ENCODE assay signal across 17 cellular contexts in the genomic region with DNA sequence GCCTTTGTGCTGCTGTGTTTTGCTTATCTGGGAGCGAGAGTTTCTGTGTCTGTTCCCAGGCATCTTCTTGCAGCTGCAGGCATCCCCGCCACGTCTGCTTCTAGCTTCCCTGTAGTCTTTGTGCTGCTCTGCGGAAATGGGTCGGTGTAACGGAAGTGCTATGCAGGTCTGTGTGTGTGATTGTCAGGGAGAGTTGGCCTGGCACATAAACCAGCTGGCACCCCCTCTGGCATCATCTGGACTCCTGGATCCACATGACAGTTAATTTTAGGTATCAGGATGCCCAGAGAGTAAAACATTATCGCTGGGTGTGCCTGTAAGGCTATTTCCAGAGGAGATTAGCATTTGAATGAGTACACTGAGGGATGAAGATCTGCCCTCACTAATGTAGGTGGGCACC. TPM values are rescaled to one million over a fixed set of nuclear protein-coding genes. Genes with fewer than 3 reads are reported as not detected.
A peak's percentile ranks its signal among the peaks of the same experiment; 100 is the strongest.
DNase-seq lines count a peak whose midpoint lies in the region; ATAC-seq and TF ChIP-seq lines count a peak whose summit lies in the region.
"Had no signal": no experiment of that assay in that cellular context is flagged by ENCODE, and none has a peak within 500 bp of the region (broad histone marks: within the 10 kb centered on the region; RNA-seq: fewer than 3 reads in every experiment).

No MANE protein-coding gene starts in this region.

- no peak for TF ChIP-seq POLR2A in lower leg skin (IDR thresholded peaks at IDR 0.05)

- no peaks in the 10 kb centered on the region for H3K27me3 ChIP-seq in right atrium auricular region
- H3K27me3 ChIP-seq: left lung had no signal

- TF ChIP-seq CTCF in right atrium auricular region (IDR thresholded peaks at IDR 0.05) (no peak), lower leg skin (IDR thresholded peaks at IDR 0.05) (no peak)

- H3K4me1 Mint-ChIP-seq in T-helper 17 cell, result peaks cover 11% of the 10 kb centered on the region
- peaks cover 6% of the 10 kb centered on the region for H3K4me1 Mint-ChIP-seq in activated naive CD8-positive, alpha-beta T cell treated with anti-CD3 and anti-CD28 coated beads, Interleukin-2, amount 50 U/mL, for 24 hours
- peaks cover 23% of the 10 kb centered on the region for H3K4me1 Mint-ChIP-seq in stimulated activated effector memory CD8-positive, alpha-beta T cell treated with anti-CD3 and anti-CD28 coated beads, Interleukin-12 subunit alpha, Interleukin-12 subunit beta, amount 100 ng/mL, for 72 hours

- H3K4me3 Mint-ChIP-seq in T-helper 17 cell, result peak overlapping the region; percentile 82
- peak overlapping the region; percentile 36 for H3K4me3 Mint-ChIP-seq in activated naive CD8-positive, alpha-beta T cell treated with anti-CD3 and anti-CD28 coated beads, Interleukin-2, amount 50 U/mL, for 24 hours
- peak overlapping the region; percentile 32 for H3K4me3 Mint-ChIP-seq in stimulated activated effector memory CD8-positive, alpha-beta T cell treated with anti-CD3 and anti-CD28 coated beads, Interleukin-12 subunit alpha, Interleukin-12 subunit beta, amount 100 ng/mL, for 72 hours

- no peak overlapping the region for H3K27ac ChIP-seq in right atrium auricular region
- H3K27ac ChIP-seq: heart right ventricle, left lung had no signal

- no peaks in the 10 kb centered on the region for H3K4me1 ChIP-seq in right atrium auricular region
- H3K4me1 ChIP-seq: Caco-2, left lung had no signal

- H3K4me3 ChIP-seq in right atrium auricular region, result no peak overlapping the region
- no peak overlapping the region for H3K4me3 ChIP-seq in lower leg skin (ENCODE audit: low read depth, poor library complexity, severe bottlenecking)
- H3K4me3 ChIP-seq: heart right ventricle, left lung had no signal

- H3K27ac Mint-ChIP-seq in T-helper 17 cell, result peak overlapping the region; percentile 61
- H3K27ac Mint-ChIP-seq in activated naive CD8-positive, alpha-beta T cell treated with anti-CD3 and anti-CD28 coated beads, Interleukin-2, amount 50 U/mL, for 24 hours, result no peak overlapping the region
- H3K27ac Mint-ChIP-seq in stimulated activated effector memory CD8-positive, alpha-beta T cell treated with anti-CD3 and anti-CD28 coated beads, Interleukin-12 subunit alpha, Interleukin-12 subunit beta, amount 100 ng/mL, for 72 hours, result peak overlapping the region; percentile 6

- DNase-seq in left ventricle myocardium superior, result no peak
- DNase-seq in right atrium auricular region (ENCODE audit: low spot score), result no peak
- no peak for DNase-seq in T-helper 17 cell
- DNase-seq in activated naive CD8-positive, alpha-beta T cell treated with anti-CD3 and anti-CD28 coated beads, Interleukin-2, amount 50 U/mL, for 24 hours, result no peak
- no peak for DNase-seq in stimulated activated effector memory CD8-positive, alpha-beta T cell treated with anti-CD3 and anti-CD28 coated beads, Interleukin-12 subunit alpha, Interleukin-12 subunit beta, amount 100 ng/mL, for 72 hours (ENCODE audit: low spot score in 2 of 2)
- no peak for DNase-seq in superior temporal gyrus (ENCODE audit: extremely low spot score)
- no peak for DNase-seq in lower leg skin (ENCODE audit: low spot score in 2 of 2)
- DNase-seq in posterior vena cava (ENCODE audit: low spot score), result no peak
- DNase-seq: amniotic stem cell; Caco-2; H7; heart right ventricle; left lung; NCI-H1694 treated with DMSO at 0.1 percent for 48 hours; NCI-H446; retina; stimulated activated CD4-positive, alpha-beta T cell treated with anti-CD3 and anti-CD28 coated beads, Interleukin-12 subunit alpha, Interleukin-12 subunit beta, amount 100 ng/mL, for 4 hours had no signal

- H3K36me3 Mint-ChIP-seq in T-helper 17 cell (ENCODE audit: low read depth), result peaks cover 2% of the 10 kb centered on the region
- no peaks in the 10 kb centered on the region for H3K36me3 Mint-ChIP-seq in activated naive CD8-positive, alpha-beta T cell treated with anti-CD3 and anti-CD28 coated beads, Interleukin-2, amount 50 U/mL, for 24 hours (ENCODE audit: low read depth)
- H3K36me3 Mint-ChIP-seq in stimulated activated effector memory CD8-positive, alpha-beta T cell treated with anti-CD3 and anti-CD28 coated beads, Interleukin-12 subunit alpha, Interleukin-12 subunit beta, amount 100 ng/mL, for 72 hours, result no peaks in the 10 kb centered on the region

- no peaks in the 10 kb centered on the region for H3K36me3 ChIP-seq in right atrium auricular region
- H3K36me3 ChIP-seq: heart right ventricle, left lung had no signal

- H3K27me3 Mint-ChIP-seq in T-helper 17 cell, result peaks cover 25% of the 10 kb centered on the region
- H3K27me3 Mint-ChIP-seq in activated naive CD8-positive, alpha-beta T cell treated with anti-CD3 and anti-CD28 coated beads, Interleukin-2, amount 50 U/mL, for 24 hours, result peaks cover 6% of the 10 kb centered on the region

- WGBS in lower leg skin, 2 donors, result 74 to 89% methylated on average over 7 of the region's 7 CpGs

- ATAC-seq in left ventricle myocardium superior (peak; percentile 57), T-helper 17 cell (peak; percentile 58)
- no peak for ATAC-seq in activated naive CD8-positive, alpha-beta T cell treated with anti-CD3 and anti-CD28 coated beads, Interleukin-2, amount 50 U/mL, for 24 hours
- ATAC-seq in stimulated activated effector memory CD8-positive, alpha-beta T cell treated with anti-CD3 and anti-CD28 coated beads, Interleukin-12 subunit alpha, Interleukin-12 subunit beta, amount 100 ng/mL, for 72 hours, result no peak
- ATAC-seq: left lung had no signal

- no peaks in the 10 kb centered on the region for H3K9me3 Mint-ChIP-seq in activated naive CD8-positive, alpha-beta T cell treated with anti-CD3 and anti-CD28 coated beads, Interleukin-2, amount 50 U/mL, for 24 hours
- no peaks in the 10 kb centered on the region for H3K9me3 Mint-ChIP-seq in stimulated activated effector memory CD8-positive, alpha-beta T cell treated with anti-CD3 and anti-CD28 coated beads, Interleukin-12 subunit alpha, Interleukin-12 subunit beta, amount 100 ng/mL, for 72 hours

- H3K9me3 ChIP-seq in right atrium auricular region (no peaks in the 10 kb centered on the region), T-helper 17 cell (ENCODE audit: control insufficient read depth, low read length, poor library complexity, severe bottlenecking) (no peaks in the 10 kb centered on the region)
- H3K9me3 ChIP-seq: Caco-2, heart right ventricle, left lung had no signal

- intact Hi-C loops in left ventricle myocardium superior (cut with micrococcal nuclease) (no loop called here), lower leg skin (cut with DNase I; ENCODE audit: low total_unique reads) (no loop called here), posterior vena cava (cut with DNase I) (loop anchor here in 1 of 2 donors (5.0 kb wide), 1 partner anchor 411 kb away; no protein-coding TSS in a partner anchor)

RNA-seq across cellular contexts. Expression of gene OASL, which starts 9.4 kb away (rescaled TPM):
- 0.55 TPM for total RNA-seq in left ventricle myocardium superior
- under 1 TPM in 1 of 2 donors, not detected in 1; 0.70 TPM for total RNA-seq in right atrium auricular region
- 10 to 100 TPM; 18.8 to 30.3 TPM for total RNA-seq in T-helper 17 cell
- total RNA-seq in lower leg skin, result under 1 TPM in 2 of 4 donors, not detected in 2; 0.25 to 0.39 TPM
- 1 to 10 TPM in 1 of 2 donors, under 1 TPM in 1; 0.42 to 1.4 TPM for total RNA-seq in posterior vena cava
- total RNA-seq: H7 had no signal

RNA-seq across cellular contexts. Expression of gene C12orf43, which starts 32.2 kb away (rescaled TPM):
- total RNA-seq in left ventricle myocardium superior (8.7 TPM), right atrium auricular region (10 to 100 TPM in 1 of 2 donors, 1 to 10 TPM in 1; 8.8 to 12.1 TPM), T-helper 17 cell (10 to 100 TPM; 16.1 to 17.3 TPM), lower leg skin (1 to 10 TPM; 4.3 to 8.9 (median 6.1) TPM), posterior vena cava (10 to 100 TPM; 13.7 to 15.7 TPM)

Comparison
In these comparisons a context has a peak if more than half of its experiments do, and no peak if none do; other contexts are left out.
1. ATAC-seq: peak in left ventricle myocardium superior (single experiment) and T-helper 17 cell (single experiment); none in activated naive CD8-positive, alpha-beta T cell treated with anti-CD3 and anti-CD28 coated beads, Interleukin-2, amount 50 U/mL, for 24 hours (single experiment) and stimulated activated effector memory CD8-positive, alpha-beta T cell treated with anti-CD3 and anti-CD28 coated beads, Interleukin-12 subunit alpha, Interleukin-12 subunit beta, amount 100 ng/mL, for 72 hours (single experiment).
2. H3K4me3 Mint-ChIP-seq: peak in every context shown above with its lines; median percentile 82 in T-helper 17 cell; 36 in activated naive CD8-positive, alpha-beta T cell treated with anti-CD3 and anti-CD28 coated beads, Interleukin-2, amount 50 U/mL, for 24 hours; 32 in stimulated activated effector memory CD8-positive, alpha-beta T cell treated with anti-CD3 and anti-CD28 coated beads, Interleukin-12 subunit alpha, Interleukin-12 subunit beta, amount 100 ng/mL, for 72 hours.
3. RNA of gene OASL, which starts 9.4 kb away (total RNA-seq): 18.8 to 30.3 TPM in T-helper 17 cell; 0.42 to 1.4 TPM in posterior vena cava, 0.70 TPM in right atrium auricular region, 0.55 TPM in left ventricle myocardium superior (single experiment) and 0.25 to 0.39 TPM in lower leg skin; every median in the first group is over 4 times any median in the second.